In the genomic region with DNA sequence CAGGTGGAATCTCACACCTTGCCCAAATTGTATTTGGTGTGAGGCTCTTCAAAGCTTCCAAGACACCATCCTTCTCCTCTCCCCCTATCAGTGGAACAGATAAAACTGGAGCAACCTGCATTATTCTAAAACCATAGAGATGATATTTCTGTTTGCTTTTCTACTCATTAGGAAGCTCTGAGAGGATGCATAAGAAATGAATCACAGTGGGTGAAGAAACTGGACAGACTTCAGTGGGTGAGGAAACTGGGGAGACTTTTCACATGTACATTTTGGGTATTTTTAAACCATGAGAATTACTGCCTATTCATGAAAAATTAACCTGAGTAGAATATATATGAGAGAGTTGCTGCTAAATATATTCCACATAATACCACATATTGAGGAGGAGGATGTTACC, we compare ENCODE assay signal across 25 cellular contexts. TPM values are rescaled to one million over a fixed set of nuclear protein-coding genes. Genes with fewer than 3 reads are reported as not detected.
DNase-seq lines count a peak whose midpoint lies in the region; ATAC-seq, FAIRE-seq and TF ChIP-seq lines count a peak whose summit lies in the region.
"Had no signal": no experiment of that assay in that cellular context is flagged by ENCODE, and none has a peak within 500 bp of the region (broad histone marks: within the 10 kb centered on the region; RNA-seq: fewer than 3 reads in every experiment).

No MANE protein-coding gene starts in this region.

- no peak overlapping the region for H3K4me3 Mint-ChIP-seq in activated naive CD4-positive, alpha-beta T cell treated with anti-CD3 and anti-CD28 coated beads, Interleukin-2, amount 10 ng/mL, durations not matched to agents 7 days and 5 days
- H3K4me3 Mint-ChIP-seq in type B pancreatic cell, result no peak overlapping the region
- H3K4me3 Mint-ChIP-seq: CD4-positive, alpha-beta memory T cell had no signal

- no peak overlapping the region for H3K14ac ChIP-seq in mesenchymal stem cell (ENCODE audit: low read length in 2 of 2)

- H2BK12ac ChIP-seq in mesenchymal stem cell (ENCODE audit: low read length in 2 of 2), result no peak overlapping the region

- no peaks in the 10 kb centered on the region for H3K9me3 Mint-ChIP-seq in activated naive CD4-positive, alpha-beta T cell treated with anti-CD3 and anti-CD28 coated beads, Interleukin-2, amount 10 ng/mL, durations not matched to agents 7 days and 5 days
- H3K9me3 Mint-ChIP-seq in type B pancreatic cell, result no peaks in the 10 kb centered on the region

- no peaks in the 10 kb centered on the region for H3K79me2 ChIP-seq in endothelial cell of umbilical vein (ENCODE audit: control insufficient read depth, insufficient read depth, low read length)

- peak; percentile 22 for DNase-seq in AG10803 (ENCODE audit: low read depth)
- no peak for DNase-seq in RWPE2 (ENCODE audit: low spot score)
- no peak for DNase-seq in endothelial cell of umbilical vein (ENCODE audit: low read depth, low spot score)
- peak; percentile 45 for DNase-seq in mesenchymal stem cell
- DNase-seq in sigmoid colon, result no peak
- DNase-seq in activated naive CD4-positive, alpha-beta T cell treated with anti-CD3 and anti-CD28 coated beads, Interleukin-2, amount 10 ng/mL, durations not matched to agents 7 days and 5 days, result no peak
- DNase-seq in erythroblast (lab: John Stamatoyannopoulos, UW), result no peak
- no peak for DNase-seq in type B pancreatic cell (ENCODE audit: extremely low spot score, unreplicated experiment)
- DNase-seq: 8988T; ACHN; C1 segment of cervical spinal cord; CD4-positive, alpha-beta memory T cell; COR-L47; DMS53; MM.1S; NCI-H2029; NCI-H446 treated with DMSO at 0.1 percent for 48 hours; NCI-H526; PC-9; Right ventricle myocardium superior had no signal

- TF ChIP-seq CTCF in AG10803 (conservative IDR thresholded peaks at IDR 0.05; ENCODE audit: low read length), result no peak
- TF ChIP-seq CTCF in RWPE2 (IDR thresholded peaks at IDR 0.05; ENCODE audit: poor library complexity, severe bottlenecking), result no peak
- no peak for TF ChIP-seq CTCF in endothelial cell of umbilical vein (IDR thresholded peaks at IDR 0.05; ENCODE audit: extremely low read depth in 1 of 2, insufficient read depth in 1 of 2, low read depth in 1 of 2, low read length in 2 of 2)
- TF ChIP-seq CTCF in sigmoid colon (IDR thresholded peaks at IDR 0.05), result no peak
- no peak for TF ChIP-seq CTCF in type B pancreatic cell (conservative IDR thresholded peaks at IDR 0.05)

- H3K36me3 ChIP-seq in RWPE2 (ENCODE audit: low read depth) (no peaks in the 10 kb centered on the region), endothelial cell of umbilical vein (ENCODE audit: control insufficient read depth in 2 of 2, extremely low read depth in 1 of 2, insufficient read depth in 2 of 2, low read length in 2 of 2) (no peaks in the 10 kb centered on the region), mesenchymal stem cell (ENCODE audit: control insufficient read depth in 1 of 2, insufficient read depth in 2 of 2, low read depth in 1 of 2, low read length in 2 of 2) (peaks cover 4 to 15% of the 10 kb centered on the region in 2 experiments), sigmoid colon (no peaks in the 10 kb centered on the region)
- H3K36me3 ChIP-seq: SJSA1 had no signal

- FAIRE-seq in endothelial cell of umbilical vein (lab: Jason Lieb, UNC), result no peak
- FAIRE-seq: G401.6 had no signal

- no peaks in the 10 kb centered on the region for H4K20me1 ChIP-seq in endothelial cell of umbilical vein (replicated peaks; ENCODE audit: control insufficient read depth, extremely low read depth, insufficient read depth, low read length)

- H2BK15ac ChIP-seq in mesenchymal stem cell (ENCODE audit: low read depth, poor library complexity, severe bottlenecking), result no peak overlapping the region

- no peak overlapping the region for H2AK5ac ChIP-seq in mesenchymal stem cell (ENCODE audit: low read length, severe bottlenecking)

- intact Hi-C loops in endothelial cell of umbilical vein (cut with micrococcal nuclease), result no loop called here
- intact Hi-C loops in sigmoid colon (cut with DNase I), result no loop called here

- H3K4me3 ChIP-seq in AG10803 (ENCODE audit: low read length), result no peak overlapping the region
- H3K4me3 ChIP-seq in RWPE2 (ENCODE audit: severe bottlenecking), result no peak overlapping the region
- no peak overlapping the region for H3K4me3 ChIP-seq in endothelial cell of umbilical vein (replicated peaks in 1 of 3; ENCODE audit: insufficient read depth in 1 of 3, low read depth in 1 of 3, low read length in 3 of 3)
- no peak overlapping the region for H3K4me3 ChIP-seq in mesenchymal stem cell (ENCODE audit: insufficient read depth in 1 of 2, low read depth in 1 of 2, low read length in 2 of 2)
- H3K4me3 ChIP-seq in sigmoid colon, result no peak overlapping the region
- H3K4me3 ChIP-seq: PC-9, SJSA1 had no signal

- CTCF ChIA-PET in endothelial cell of umbilical vein (lab: Charles Lee), result no interaction called here
- CTCF ChIA-PET in activated naive CD4-positive, alpha-beta T cell treated with anti-CD3 and anti-CD28 coated beads, Interleukin-2, amount 10 ng/mL, durations not matched to agents 7 days and 5 days (lab: Charles Lee), result no interaction called here

- H3K27ac ChIP-seq in RWPE2 (ENCODE audit: poor library complexity, severe bottlenecking), result no peak overlapping the region
- H3K27ac ChIP-seq in endothelial cell of umbilical vein (ENCODE audit: insufficient read depth, low read depth, low read length), result no peak overlapping the region
- H3K27ac ChIP-seq in mesenchymal stem cell (ENCODE audit: low read length, poor library complexity, severe bottlenecking), result no peak overlapping the region
- peak overlapping the region in 2 of 4 donors; percentile 99 for H3K27ac ChIP-seq in sigmoid colon
- H3K27ac ChIP-seq: KMS-11, PC-9, SJSA1 had no signal

- H2AFZ ChIP-seq in endothelial cell of umbilical vein (ENCODE audit: low read depth, low read length) (no peak overlapping the region), mesenchymal stem cell (ENCODE audit: low read depth, low read length) (no peak overlapping the region)
- H2AFZ ChIP-seq: PC-9 had no signal

- H3K27me3 Mint-ChIP-seq in activated naive CD4-positive, alpha-beta T cell treated with anti-CD3 and anti-CD28 coated beads, Interleukin-2, amount 10 ng/mL, durations not matched to agents 7 days and 5 days, result peaks cover 97% of the 10 kb centered on the region
- peaks cover 93% of the 10 kb centered on the region for H3K27me3 Mint-ChIP-seq in type B pancreatic cell

- peaks cover 12% of the 10 kb centered on the region for H3K36me3 Mint-ChIP-seq in activated naive CD4-positive, alpha-beta T cell treated with anti-CD3 and anti-CD28 coated beads, Interleukin-2, amount 10 ng/mL, durations not matched to agents 7 days and 5 days
- H3K36me3 Mint-ChIP-seq in type B pancreatic cell, result peaks cover 14% of the 10 kb centered on the region

- no peak overlapping the region for H3K23ac ChIP-seq in mesenchymal stem cell (ENCODE audit: low read length in 2 of 2)

- POLR2A ChIA-PET in endothelial cell of umbilical vein (lab: Charles Lee), result no interaction called here

- H3K27me3 ChIP-seq in RWPE2 (ENCODE audit: insufficient read depth, poor library complexity, severe bottlenecking) (peaks cover 86% of the 10 kb centered on the region), endothelial cell of umbilical vein (ENCODE audit: control insufficient read depth in 2 of 2, insufficient read depth in 2 of 2, low read length in 2 of 2) (peaks cover 82 to 98% of the 10 kb centered on the region in 2 experiments), mesenchymal stem cell (ENCODE audit: control insufficient read depth in 1 of 2, insufficient read depth in 1 of 2, low read length in 2 of 2) (peaks cover 0 to 97% of the 10 kb centered on the region in 2 experiments), sigmoid colon (no peaks in the 10 kb centered on the region)

- H3K79me1 ChIP-seq in mesenchymal stem cell (replicated peaks; ENCODE audit: low read length, poor library complexity, severe bottlenecking), result no peaks in the 10 kb centered on the region

- no peak overlapping the region for H2BK5ac ChIP-seq in mesenchymal stem cell (ENCODE audit: low read depth, low read length, poor library complexity, severe bottlenecking)

- no peak overlapping the region for H4K91ac ChIP-seq in mesenchymal stem cell (ENCODE audit: low read length)

- no peaks in the 10 kb centered on the region for H3K9me1 ChIP-seq in endothelial cell of umbilical vein (replicated peaks; ENCODE audit: control insufficient read depth, extremely low read depth, insufficient read depth, low read length)

- H3K4me2 ChIP-seq in endothelial cell of umbilical vein (ENCODE audit: insufficient read depth, low read length), result no peak overlapping the region
- H3K4me2 ChIP-seq in mesenchymal stem cell (ENCODE audit: low read length, poor library complexity, severe bottlenecking), result no peak overlapping the region
- H3K4me2 ChIP-seq: KMS-11, PC-9 had no signal

- TF ChIP-seq EP300 in sigmoid colon (IDR thresholded peaks at IDR 0.05), result no peak

- no peak overlapping the region for H3K18ac ChIP-seq in mesenchymal stem cell (ENCODE audit: low read depth in 1 of 2, low read length in 2 of 2)

- no peak overlapping the region for H2BK120ac ChIP-seq in mesenchymal stem cell (ENCODE audit: low read depth, low read length)

- H3K4ac ChIP-seq in mesenchymal stem cell (ENCODE audit: low read depth in 1 of 2, low read length in 2 of 2), result no peak overlapping the region

- BruUV-seq in endothelial cell of umbilical vein (replicated peaks; lab: Mats Ljungman, UMichigan), result no TSS peak

- TF ChIP-seq POLR2A in endothelial cell of umbilical vein (IDR thresholded peaks at IDR 0.05; ENCODE audit: low read depth, low read length) (no peak), sigmoid colon (IDR thresholded peaks at IDR 0.05) (no peak), erythroblast (IDR thresholded peaks at IDR 0.05; ENCODE audit: low read length) (no peak)

- H3K9ac ChIP-seq in endothelial cell of umbilical vein (replicated peaks; ENCODE audit: extremely low read depth, insufficient read depth, low read length) (no peak overlapping the region), mesenchymal stem cell (ENCODE audit: low read length) (no peak overlapping the region)
- H3K9ac ChIP-seq: KMS-11 had no signal

- peaks cover 15% of the 10 kb centered on the region for H3K4me1 Mint-ChIP-seq in activated naive CD4-positive, alpha-beta T cell treated with anti-CD3 and anti-CD28 coated beads, Interleukin-2, amount 10 ng/mL, durations not matched to agents 7 days and 5 days
- H3K4me1 Mint-ChIP-seq in type B pancreatic cell (ENCODE audit: unreplicated experiment), result peaks cover 17% of the 10 kb centered on the region

- H4K8ac ChIP-seq in mesenchymal stem cell (ENCODE audit: low read length), result no peak overlapping the region

- dilution Hi-C loops in endothelial cell of umbilical vein (cut with MboI; ENCODE audit: extremely low pct_ligation_motif_present, low sequenced_read_pairs), result no loop called here

- ATAC-seq in RWPE2 (ENCODE audit: low read depth), result 0 out of 3 replicates have a peak, but pooled peaks have one; percentile 19
- ATAC-seq: HCT116 had no signal

- H3K4me1 ChIP-seq in RWPE2 (ENCODE audit: insufficient read depth, poor library complexity, severe bottlenecking) (no peaks in the 10 kb centered on the region), endothelial cell of umbilical vein (ENCODE audit: control insufficient read depth, extremely low read depth, insufficient read depth, low read length) (peaks cover 10% of the 10 kb centered on the region), mesenchymal stem cell (ENCODE audit: control insufficient read depth, insufficient read depth, low read depth, low read length) (peaks cover 14% of the 10 kb centered on the region), sigmoid colon (peaks cover 0 to 58% (median 46%) of the 10 kb centered on the region in 4 donors)
- H3K4me1 ChIP-seq: SJSA1 had no signal

- H3K27ac Mint-ChIP-seq in activated naive CD4-positive, alpha-beta T cell treated with anti-CD3 and anti-CD28 coated beads, Interleukin-2, amount 10 ng/mL, durations not matched to agents 7 days and 5 days, result no peak overlapping the region
- no peak overlapping the region for H3K27ac Mint-ChIP-seq in type B pancreatic cell
- H3K27ac Mint-ChIP-seq: CD4-positive, alpha-beta memory T cell had no signal

- H3K9me3 ChIP-seq in RWPE2 (ENCODE audit: severe bottlenecking), result no peaks in the 10 kb centered on the region
- H3K9me3 ChIP-seq in endothelial cell of umbilical vein (replicated peaks; ENCODE audit: control insufficient read depth, insufficient read depth, low read length), result no peaks in the 10 kb centered on the region
- no peaks in the 10 kb centered on the region for H3K9me3 ChIP-seq in mesenchymal stem cell (ENCODE audit: control insufficient read depth, low read length)
- no peaks in the 10 kb centered on the region for H3K9me3 ChIP-seq in sigmoid colon
- H3K9me3 ChIP-seq: SJSA1 had no signal

RNA-seq across cellular contexts. Expression of a gene that starts 16.4 kb away (rescaled TPM):
- total RNA-seq in endothelial cell of umbilical vein (not detected in 2 replicates), sigmoid colon (100 to 1,000 TPM; 141 to 224 (median 180) TPM), type B pancreatic cell (ENCODE audit: low replicate concordance) (8.3 and 40.3 TPM in 2 replicates)
- polyA plus RNA-seq in endothelial cell of umbilical vein (not detected in 2 replicates), sigmoid colon (10 to 100 TPM in 1 of 3 donors, 1 to 10 TPM in 1, under 1 TPM in 1; 0.46 to 17.4 (median 7.2) TPM)
- polyA plus RNA-seq in endothelial cell of umbilical vein (2011; cell fraction: cytosol; rRNA removed), result not detected in 2 replicates
- polyA plus RNA-seq in endothelial cell of umbilical vein (2011; cell fraction: nucleus; rRNA removed), result not detected in 2 replicates
- not detected in 2 replicates for polyA plus RNA-seq in endothelial cell of umbilical vein (2012)
- polyA minus RNA-seq in endothelial cell of umbilical vein, result not detected in 2 replicates
- not detected for polyA minus RNA-seq in endothelial cell of umbilical vein (2011; cell fraction: cytosol; rRNA and poly(A)+ RNA removed)
- polyA minus RNA-seq in endothelial cell of umbilical vein (2011; cell fraction: nucleus; rRNA and poly(A)+ RNA removed), result not detected in 2 replicates
- 171 TPM for polyA plus RNA-seq in mesenchymal stem cell (2013, experiment 1 of 2)
- polyA plus RNA-seq in mesenchymal stem cell (2013, experiment 2 of 2), result 173 TPM
- total RNA-seq: CD4-positive, alpha-beta memory T cell; PC-9; SJSA1 had no signal
- polyA plus RNA-seq: CD4-positive, alpha-beta memory T cell; IgD-negative memory B cell had no signal

Comparison
In these comparisons a context has a peak if more than half of its experiments do, and no peak if none do; other contexts are left out.
1. DNase-seq: peak in AG10803 (single experiment) and mesenchymal stem cell (single experiment); none in RWPE2 (single experiment), endothelial cell of umbilical vein (single experiment), sigmoid colon (single experiment), activated naive CD4-positive, alpha-beta T cell treated with anti-CD3 and anti-CD28 coated beads, Interleukin-2, amount 10 ng/mL, durations not matched to agents 7 days and 5 days (single experiment), erythroblast (0 of 2) and type B pancreatic cell (single experiment).